ENCODE assay signal across 21 cellular contexts in the genomic region with DNA sequence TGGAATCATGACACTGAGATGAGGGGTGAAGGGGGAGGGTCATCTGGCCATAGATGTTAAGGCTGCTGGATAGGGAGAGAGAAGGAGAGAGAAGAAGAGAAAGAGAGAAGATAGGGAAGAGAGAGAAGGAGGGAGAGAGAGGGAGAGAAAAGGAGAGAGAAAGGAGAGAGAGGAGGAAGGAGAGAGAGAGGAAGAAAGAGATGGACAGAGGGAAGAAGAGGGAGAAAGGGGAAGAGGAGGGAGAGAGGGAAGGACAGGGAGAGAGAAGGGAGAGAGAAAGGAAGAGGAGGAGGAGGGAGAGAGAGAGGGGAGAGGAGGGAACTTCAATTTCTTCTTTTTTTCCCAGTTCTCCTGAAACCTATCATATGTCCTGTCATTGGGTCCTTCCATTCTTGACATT. TPM values are rescaled to one million over a fixed set of nuclear protein-coding genes. Genes with fewer than 3 reads are reported as not detected.
DNase-seq lines count a peak whose midpoint lies in the region; ATAC-seq, FAIRE-seq and TF ChIP-seq lines count a peak whose summit lies in the region.
"Had no signal": no experiment of that assay in that cellular context is flagged by ENCODE, and none has a peak within 500 bp of the region (broad histone marks: within the 10 kb centered on the region; RNA-seq: fewer than 3 reads in every experiment).

No MANE protein-coding gene starts in this region.

- H3K27ac ChIP-seq in mammary epithelial cell (ENCODE audit: insufficient read depth, low read depth, low read length): no peak overlapping the region
- no peak overlapping the region for H3K27ac ChIP-seq in K562 (ENCODE audit: extremely low read depth, low read depth, low read length)
- H3K27ac ChIP-seq in lower lobe of right lung: no peak overlapping the region
- H3K27ac ChIP-seq: 22Rv1, A549, C4-2B, GM23248, HL-60 had no signal

- H3K4me3 ChIP-seq in mammary epithelial cell (replicated peaks in 1 of 3; ENCODE audit: insufficient read depth in 1 of 3, low read depth in 2 of 3, low read length in 3 of 3) (no peak overlapping the region), K562 (no peak overlapping the region), lower lobe of right lung (no peak overlapping the region)
- H3K4me3 ChIP-seq: A549, GM12878, GM23248, HAP-1 had no signal

- no peaks in the 10 kb centered on the region for H3K9me3 Mint-ChIP-seq in MCF 10A (ENCODE audit: unreplicated experiment)
- no peaks in the 10 kb centered on the region for H3K9me3 Mint-ChIP-seq in nephron
- H3K9me3 Mint-ChIP-seq: CD4-positive, alpha-beta T cell had no signal

- H3K9me1 ChIP-seq in K562 (ENCODE audit: control insufficient read depth, insufficient read depth, low read length): no peaks in the 10 kb centered on the region

- POLR2A ChIA-PET in MCF 10A (lab: Yijun Ruan, JAX) (no interaction called here), K562 (lab: Yijun Ruan, JAX) (no interaction called here)

- H3K4me1 ChIP-seq in mammary epithelial cell (ENCODE audit: insufficient read depth, low read length) (peaks cover 16% of the 10 kb centered on the region), K562 (replicated peaks in 1 of 2; ENCODE audit: control insufficient read depth in 2 of 2, insufficient read depth in 2 of 2, low read length in 2 of 2) (no peaks in the 10 kb centered on the region), lower lobe of right lung (no peaks in the 10 kb centered on the region)
- H3K4me1 ChIP-seq: A549 had no signal

- no peaks in the 10 kb centered on the region for H4K20me1 ChIP-seq in mammary epithelial cell (ENCODE audit: insufficient read depth, low read length)
- H4K20me1 ChIP-seq in K562 (replicated peaks; ENCODE audit: control insufficient read depth, insufficient read depth, low read length): no peaks in the 10 kb centered on the region

- dilution Hi-C loops in mammary epithelial cell (cut with HindIII; ENCODE audit: low sequenced_read_pairs): no loop called here

- CTCF ChIA-PET in MCF 10A (lab: Yijun Ruan, JAX): interaction anchor here (2.2 kb wide), 1 partner anchor 8 kb away, joined by 10 read pairs; no protein-coding TSS in a partner anchor
- CTCF ChIA-PET in mammary epithelial cell (lab: Charles Lee; ENCODE audit: low non-redundant PET): no interaction called here
- CTCF ChIA-PET in K562 (lab: Yijun Ruan, JAX; ENCODE audit: low intra/inter-chr PET ratio): no interaction called here

- TF ChIP-seq CTCF in MCF 10A (IDR thresholded peaks at IDR 0.05; ENCODE audit: unreplicated experiment) (no peak), mammary epithelial cell (conservative IDR thresholded peaks at IDR 0.05 in 1 of 2, IDR thresholded peaks at IDR 0.05 in 1 of 2; ENCODE audit: extremely low read depth in 1 of 2, insufficient read depth in 1 of 2, low read depth in 1 of 2, low read length in 2 of 2) (no peak), K562 (IDR thresholded peaks at IDR 0.05 in 2 of 3, conservative IDR thresholded peaks at IDR 0.05 in 1 of 3; ENCODE audit: insufficient read depth in 2 of 3, low read depth in 1 of 3, low read length in 3 of 3) (no peak), nephron (IDR thresholded peaks at IDR 0.05; ENCODE audit: unreplicated experiment in 3 of 3) (no peak), lower lobe of right lung (IDR thresholded peaks at IDR 0.05) (no peak)

- TF ChIP-seq POLR2A in K562 (conservative IDR thresholded peaks at IDR 0.05) (no peak), GM12892 (IDR thresholded peaks at IDR 0.05; ENCODE audit: low read depth, low read length) (no peak)

- FAIRE-seq in K562 (lab: Jason Lieb, UNC) (no peak), GM12892 (lab: Jason Lieb, UNC) (no peak)
- FAIRE-seq: A549, GM12878, GM19239 had no signal

- H3K79me2 ChIP-seq in mammary epithelial cell (ENCODE audit: insufficient read depth, low read length): no peaks in the 10 kb centered on the region
- H3K79me2 ChIP-seq in K562 (ENCODE audit: control insufficient read depth, insufficient read depth, low read length): no peaks in the 10 kb centered on the region

- no peak overlapping the region for H3K9ac ChIP-seq in mammary epithelial cell (ENCODE audit: insufficient read depth, low read length)
- no peak overlapping the region for H3K9ac ChIP-seq in K562 (ENCODE audit: insufficient read depth in 1 of 2, low read depth in 2 of 2, low read length in 2 of 2)
- H3K9ac ChIP-seq: GM23248 had no signal

- no peak overlapping the region for H2AFZ ChIP-seq in mammary epithelial cell (ENCODE audit: low read depth, low read length)
- H2AFZ ChIP-seq in K562 (ENCODE audit: low read depth, low read length): no peak overlapping the region
- H2AFZ ChIP-seq: GM23248 had no signal

- H3K36me3 ChIP-seq in mammary epithelial cell (ENCODE audit: insufficient read depth, low read length) (no peaks in the 10 kb centered on the region), K562 (ENCODE audit: control insufficient read depth, insufficient read depth, low read length) (no peaks in the 10 kb centered on the region), lower lobe of right lung (no peaks in the 10 kb centered on the region)
- H3K36me3 ChIP-seq: HAP-1 had no signal

- no peak overlapping the region for H3K4me3 Mint-ChIP-seq in MCF 10A (ENCODE audit: unreplicated experiment)
- no peak overlapping the region for H3K4me3 Mint-ChIP-seq in nephron
- H3K4me3 Mint-ChIP-seq: CD4-positive, alpha-beta T cell had no signal

- H3K9me3 ChIP-seq in mammary epithelial cell (replicated peaks; ENCODE audit: insufficient read depth, low read length): no peaks in the 10 kb centered on the region
- H3K9me3 ChIP-seq in K562 (replicated peaks; ENCODE audit: control insufficient read depth, insufficient read depth, low read depth, low read length): no peaks in the 10 kb centered on the region
- H3K9me3 ChIP-seq in lower lobe of right lung: no peaks in the 10 kb centered on the region
- H3K9me3 ChIP-seq: A549, HAP-1 had no signal

- no peaks in the 10 kb centered on the region for H3K27me3 Mint-ChIP-seq in MCF 10A (ENCODE audit: insufficient read depth, unreplicated experiment)
- no peaks in the 10 kb centered on the region for H3K27me3 Mint-ChIP-seq in nephron (ENCODE audit: low read depth)
- H3K27me3 Mint-ChIP-seq: CD4-positive, alpha-beta T cell had no signal

- H3K4me1 Mint-ChIP-seq in MCF 10A (ENCODE audit: insufficient read depth, unreplicated experiment) (peaks cover 35% of the 10 kb centered on the region), nephron (peaks cover 29% of the 10 kb centered on the region)

- no peak for TF ChIP-seq RAD21 in K562 (CRISPR knock-in tag; conservative IDR thresholded peaks at IDR 0.05 in 1 of 2, IDR thresholded peaks at IDR 0.05 in 1 of 2)

- H3K36me3 Mint-ChIP-seq in MCF 10A (ENCODE audit: insufficient read depth, unreplicated experiment) (no peaks in the 10 kb centered on the region), nephron (ENCODE audit: low read depth) (no peaks in the 10 kb centered on the region)

- DNase-seq in MCF 10A (ENCODE audit: unreplicated experiment) (no peak), mammary epithelial cell (no peak), K562 (ENCODE audit: extremely low read depth in 1 of 4, low spot score in 3 of 4) (no peak), lower lobe of right lung (no peak), GM12892 (ENCODE audit: insufficient read length) (no peak)
- DNase-seq: AML-193; CD4-positive, alpha-beta T cell; DMS79 treated with DMSO at 0.1 percent for 48 hours; GF-D8; GM23248; KBM-7 had no signal

- ATAC-seq in K562 (no peak), HG03442 (IDR thresholded peaks at IDR 0.05; ENCODE audit: unreplicated experiment) (no peak), lower lobe of right lung (no peak)
- ATAC-seq: A549, GM12878 had no signal

- no peak overlapping the region for H3K4me2 ChIP-seq in mammary epithelial cell (ENCODE audit: insufficient read depth, low read depth, low read length)
- H3K4me2 ChIP-seq in K562 (ENCODE audit: insufficient read depth, low read length): no peak overlapping the region
- H3K4me2 ChIP-seq: A549 had no signal

- intact Hi-C loops in MCF 10A (cut with micrococcal nuclease): no loop called here
- intact Hi-C loops in mammary epithelial cell (cut with micrococcal nuclease): no loop called here
- intact Hi-C loops in K562 (cut with micrococcal nuclease): no loop called here
- intact Hi-C loops in lower lobe of right lung (cut with DNase I): no loop called here

- H3K27ac Mint-ChIP-seq in MCF 10A (ENCODE audit: low read depth, unreplicated experiment) (peak overlapping the region; percentile 65), nephron (peak overlapping the region in 2 of 3 experiments; percentile 55 to 67)
- H3K27ac Mint-ChIP-seq: CD4-positive, alpha-beta T cell had no signal

- TF ChIP-seq EP300 in K562 (IDR thresholded peaks at IDR 0.05; ENCODE audit: low read length): no peak

- in situ Hi-C loops in mammary epithelial cell (cut with MboI; ENCODE audit: low sequenced_read_pairs in 2 of 2) (loop anchor here in 1 of 2 donors (5.0 kb wide), 1 partner anchor 122 kb away; no protein-coding TSS in a partner anchor), K562 (cut with MboI) (no loop called here)

- BruUV-seq in MCF 10A (replicated peaks; lab: Mats Ljungman, UMichigan): no TSS peak
- no TSS peak for BruUV-seq in mammary epithelial cell (replicated peaks; lab: Mats Ljungman, UMichigan)
- no TSS peak for BruUV-seq in K562 (replicated peaks; lab: Mats Ljungman, UMichigan)

- H3K27me3 ChIP-seq in mammary epithelial cell (ENCODE audit: insufficient read depth, low read length): no peaks in the 10 kb centered on the region
- peaks cover 0 to 11% of the 10 kb centered on the region in 2 experiments; a peak in 3 of 5 replicates for H3K27me3 ChIP-seq in K562 (ENCODE audit: control insufficient read depth in 2 of 2, insufficient read depth in 2 of 2, low read length in 2 of 2)
- H3K27me3 ChIP-seq in lower lobe of right lung (ENCODE audit: low read depth): no peaks in the 10 kb centered on the region

RNA-seq across cellular contexts. Expression of gene RBP1, which starts 15.1 kb away (rescaled TPM):
- total RNA-seq in MCF 10A (2022) (not detected in 2 replicates), mammary epithelial cell (10 to 100 TPM; 58.7 to 60.6 TPM), K562 (2014; rRNA removed) (not detected in 2 replicates), K562 (2014; rRNA removed; fragmentation: Illumina TruSeq; extraction: Trizol) (not detected in 2 replicates), K562 (2015; rRNA removed; fragmentation: Illumina TruSeq; extraction: Trizol) (not detected in 2 replicates), K562 (2021) (0.58 and 1.0 TPM in 2 replicates), lower lobe of right lung (15.7 TPM)
- polyA plus RNA-seq in mammary epithelial cell (24.5 TPM), K562 (2011; rRNA removed) (not detected in 2 replicates), K562 (2014; fragmentation: Illumina TruSeq; extraction: Trizol) (not detected in 2 replicates), K562 (2014; fragmentation: Nextera tagmentation; extraction: Ambion mirVana) (under 1 TPM in 1 of 2 experiments, not detected in 1; 0.03 TPM), K562 (2014; rRNA removed) (not detected in 2 replicates)
- 3.6 TPM for polyA minus RNA-seq in mammary epithelial cell
- not detected in 2 replicates for total RNA-seq in K562 (2011; cell fraction: chromatin; rRNA removed; ENCODE audit: low replicate concordance)
- not detected in 2 replicates for total RNA-seq in K562 (2011; cell fraction: nucleolus; rRNA removed)
- not detected in 2 replicates for total RNA-seq in K562 (2011; cell fraction: nucleoplasm; rRNA removed)
- polyA plus RNA-seq in K562 (2011; cell fraction: cytosol; rRNA removed): not detected in 2 replicates
- polyA plus RNA-seq in K562 (2011; cell fraction: nucleus; rRNA removed): not detected in 2 replicates
- polyA plus RNA-seq in K562 (2012): 0.30 TPM in 1 of 2 replicates, not detected in the other
- not detected in 2 replicates for polyA minus RNA-seq in K562 (2011; rRNA and poly(A)+ RNA removed)
- not detected in 2 replicates for polyA minus RNA-seq in K562 (2011; cell fraction: cytosol; rRNA and poly(A)+ RNA removed)
- not detected in 2 replicates for polyA minus RNA-seq in K562 (2011; cell fraction: nucleus; rRNA and poly(A)+ RNA removed)
- polyA plus RNA-seq in GM12892 (2012; ENCODE audit: missing spikeins): 0.78 TPM
- total RNA-seq: CD4-positive, alpha-beta T cell; GM23248; HT1080 had no signal
